Comparison of ENCODE assay signal across 1 cellular context in the genomic region with DNA sequence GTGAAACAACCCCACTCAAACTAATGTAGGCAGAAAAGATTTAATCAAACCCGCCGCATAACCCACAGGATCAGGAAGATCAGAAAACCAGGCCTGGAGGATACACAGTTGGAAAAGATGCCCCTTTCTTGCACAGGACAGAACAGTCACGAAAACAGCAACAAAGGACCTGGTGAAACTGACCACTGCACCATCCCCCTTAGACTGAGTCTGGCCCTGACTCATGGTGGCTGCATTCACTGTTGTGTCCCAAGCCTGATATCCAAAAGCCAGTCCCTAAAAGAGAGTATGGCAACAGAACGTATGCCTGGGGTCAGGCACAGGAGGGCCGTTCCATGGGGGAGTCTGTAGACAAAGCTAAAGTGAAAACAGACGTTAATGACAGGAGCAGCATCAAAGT.
TF ChIP-seq lines count a peak whose summit lies in the region.

No MANE protein-coding gene starts in this region.

TF ChIP-seq in GM23338, 12 proteins besides CTCF, POLR2A, EP300 and RAD21 (continued from another document):
- TF ChIP-seq ZNF114 (CRISPR knock-in tag; IDR thresholded peaks at IDR 0.05) (no peak), EZH2phosphoT487 (IDR thresholded peaks at IDR 0.05; ENCODE audit: unreplicated experiment) (no peak), JUNB (IDR thresholded peaks at IDR 0.05; ENCODE audit: unreplicated experiment) (no peak), CREB1 (CRISPR knock-in tag; IDR thresholded peaks at IDR 0.05; ENCODE audit: low read depth) (no peak), POLR2AphosphoS5 (IDR thresholded peaks at IDR 0.05; ENCODE audit: low read depth) (no peak), STAT1 (IDR thresholded peaks at IDR 0.05; ENCODE audit: unreplicated experiment) (no peak), ZNF331 (CRISPR knock-in tag; IDR thresholded peaks at IDR 0.05; ENCODE audit: low read depth) (no peak)
- TF ChIP-seq, protein P1, sequence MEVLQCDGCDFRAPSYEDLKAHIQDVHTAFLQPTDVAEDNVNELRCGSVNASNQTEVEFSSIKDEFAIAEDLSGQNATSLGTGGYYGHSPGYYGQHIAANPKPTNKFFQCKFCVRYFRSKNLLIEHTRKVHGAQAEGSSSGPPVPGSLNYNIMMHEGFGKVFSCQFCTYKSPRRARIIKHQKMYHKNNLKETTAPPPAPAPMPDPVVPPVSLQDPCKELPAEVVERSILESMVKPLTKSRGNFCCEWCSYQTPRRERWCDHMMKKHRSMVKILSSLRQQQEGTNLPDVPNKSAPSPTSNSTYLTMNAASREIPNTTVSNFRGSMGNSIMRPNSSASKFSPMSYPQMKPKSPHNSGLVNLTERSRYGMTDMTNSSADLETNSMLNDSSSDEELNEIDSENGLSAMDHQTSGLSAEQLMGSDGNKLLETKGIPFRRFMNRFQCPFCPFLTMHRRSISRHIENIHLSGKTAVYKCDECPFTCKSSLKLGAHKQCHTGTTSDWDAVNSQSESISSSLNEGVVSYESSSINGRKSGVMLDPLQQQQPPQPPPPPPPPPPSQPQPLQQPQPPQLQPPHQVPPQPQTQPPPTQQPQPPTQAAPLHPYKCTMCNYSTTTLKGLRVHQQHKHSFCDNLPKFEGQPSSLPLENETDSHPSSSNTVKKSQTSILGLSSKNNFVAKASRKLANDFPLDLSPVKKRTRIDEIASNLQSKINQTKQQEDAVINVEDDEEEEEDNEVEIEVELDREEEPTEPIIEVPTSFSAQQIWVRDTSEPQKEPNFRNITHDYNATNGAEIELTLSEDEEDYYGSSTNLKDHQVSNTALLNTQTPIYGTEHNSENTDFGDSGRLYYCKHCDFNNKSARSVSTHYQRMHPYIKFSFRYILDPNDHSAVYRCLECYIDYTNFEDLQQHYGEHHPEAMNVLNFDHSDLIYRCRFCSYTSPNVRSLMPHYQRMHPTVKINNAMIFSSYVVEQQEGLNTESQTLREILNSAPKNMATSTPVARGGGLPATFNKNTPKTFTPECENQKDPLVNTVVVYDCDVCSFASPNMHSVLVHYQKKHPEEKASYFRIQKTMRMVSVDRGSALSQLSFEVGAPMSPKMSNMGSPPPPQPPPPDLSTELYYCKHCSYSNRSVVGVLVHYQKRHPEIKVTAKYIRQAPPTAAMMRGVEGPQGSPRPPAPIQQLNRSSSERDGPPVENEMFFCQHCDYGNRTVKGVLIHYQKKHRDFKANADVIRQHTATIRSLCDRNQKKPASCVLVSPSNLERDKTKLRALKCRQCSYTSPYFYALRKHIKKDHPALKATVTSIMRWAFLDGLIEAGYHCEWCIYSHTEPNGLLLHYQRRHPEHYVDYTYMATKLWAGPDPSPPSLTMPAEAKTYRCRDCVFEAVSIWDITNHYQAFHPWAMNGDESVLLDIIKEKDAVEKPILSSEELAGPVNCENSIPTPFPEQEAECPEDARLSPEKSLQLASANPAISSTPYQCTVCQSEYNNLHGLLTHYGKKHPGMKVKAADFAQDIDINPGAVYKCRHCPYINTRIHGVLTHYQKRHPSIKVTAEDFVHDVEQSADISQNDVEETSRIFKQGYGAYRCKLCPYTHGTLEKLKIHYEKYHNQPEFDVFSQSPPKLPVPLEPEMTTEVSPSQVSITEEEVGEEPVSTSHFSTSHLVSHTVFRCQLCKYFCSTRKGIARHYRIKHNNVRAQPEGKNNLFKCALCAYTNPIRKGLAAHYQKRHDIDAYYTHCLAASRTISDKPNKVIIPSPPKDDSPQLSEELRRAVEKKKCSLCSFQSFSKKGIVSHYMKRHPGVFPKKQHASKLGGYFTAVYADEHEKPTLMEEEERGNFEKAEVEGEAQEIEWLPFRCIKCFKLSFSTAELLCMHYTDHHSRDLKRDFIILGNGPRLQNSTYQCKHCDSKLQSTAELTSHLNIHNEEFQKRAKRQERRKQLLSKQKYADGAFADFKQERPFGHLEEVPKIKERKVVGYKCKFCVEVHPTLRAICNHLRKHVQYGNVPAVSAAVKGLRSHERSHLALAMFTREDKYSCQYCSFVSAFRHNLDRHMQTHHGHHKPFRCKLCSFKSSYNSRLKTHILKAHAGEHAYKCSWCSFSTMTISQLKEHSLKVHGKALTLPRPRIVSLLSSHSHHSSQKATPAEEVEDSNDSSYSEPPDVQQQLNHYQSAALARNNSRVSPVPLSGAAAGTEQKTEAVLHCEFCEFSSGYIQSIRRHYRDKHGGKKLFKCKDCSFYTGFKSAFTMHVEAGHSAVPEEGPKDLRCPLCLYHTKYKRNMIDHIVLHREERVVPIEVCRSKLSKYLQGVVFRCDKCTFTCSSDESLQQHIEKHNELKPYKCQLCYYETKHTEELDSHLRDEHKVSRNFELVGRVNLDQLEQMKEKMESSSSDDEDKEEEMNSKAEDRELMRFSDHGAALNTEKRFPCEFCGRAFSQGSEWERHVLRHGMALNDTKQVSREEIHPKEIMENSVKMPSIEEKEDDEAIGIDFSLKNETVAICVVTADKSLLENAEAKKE (CRISPR knock-in tag; IDR thresholded peaks at IDR 0.05): no peak
- TF ChIP-seq, protein P2, sequence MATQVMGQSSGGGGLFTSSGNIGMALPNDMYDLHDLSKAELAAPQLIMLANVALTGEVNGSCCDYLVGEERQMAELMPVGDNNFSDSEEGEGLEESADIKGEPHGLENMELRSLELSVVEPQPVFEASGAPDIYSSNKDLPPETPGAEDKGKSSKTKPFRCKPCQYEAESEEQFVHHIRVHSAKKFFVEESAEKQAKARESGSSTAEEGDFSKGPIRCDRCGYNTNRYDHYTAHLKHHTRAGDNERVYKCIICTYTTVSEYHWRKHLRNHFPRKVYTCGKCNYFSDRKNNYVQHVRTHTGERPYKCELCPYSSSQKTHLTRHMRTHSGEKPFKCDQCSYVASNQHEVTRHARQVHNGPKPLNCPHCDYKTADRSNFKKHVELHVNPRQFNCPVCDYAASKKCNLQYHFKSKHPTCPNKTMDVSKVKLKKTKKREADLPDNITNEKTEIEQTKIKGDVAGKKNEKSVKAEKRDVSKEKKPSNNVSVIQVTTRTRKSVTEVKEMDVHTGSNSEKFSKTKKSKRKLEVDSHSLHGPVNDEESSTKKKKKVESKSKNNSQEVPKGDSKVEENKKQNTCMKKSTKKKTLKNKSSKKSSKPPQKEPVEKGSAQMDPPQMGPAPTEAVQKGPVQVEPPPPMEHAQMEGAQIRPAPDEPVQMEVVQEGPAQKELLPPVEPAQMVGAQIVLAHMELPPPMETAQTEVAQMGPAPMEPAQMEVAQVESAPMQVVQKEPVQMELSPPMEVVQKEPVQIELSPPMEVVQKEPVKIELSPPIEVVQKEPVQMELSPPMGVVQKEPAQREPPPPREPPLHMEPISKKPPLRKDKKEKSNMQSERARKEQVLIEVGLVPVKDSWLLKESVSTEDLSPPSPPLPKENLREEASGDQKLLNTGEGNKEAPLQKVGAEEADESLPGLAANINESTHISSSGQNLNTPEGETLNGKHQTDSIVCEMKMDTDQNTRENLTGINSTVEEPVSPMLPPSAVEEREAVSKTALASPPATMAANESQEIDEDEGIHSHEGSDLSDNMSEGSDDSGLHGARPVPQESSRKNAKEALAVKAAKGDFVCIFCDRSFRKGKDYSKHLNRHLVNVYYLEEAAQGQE (IDR thresholded peaks at IDR 0.05; ENCODE audit: unreplicated experiment): no peak
- TF ChIP-seq, protein P3, sequence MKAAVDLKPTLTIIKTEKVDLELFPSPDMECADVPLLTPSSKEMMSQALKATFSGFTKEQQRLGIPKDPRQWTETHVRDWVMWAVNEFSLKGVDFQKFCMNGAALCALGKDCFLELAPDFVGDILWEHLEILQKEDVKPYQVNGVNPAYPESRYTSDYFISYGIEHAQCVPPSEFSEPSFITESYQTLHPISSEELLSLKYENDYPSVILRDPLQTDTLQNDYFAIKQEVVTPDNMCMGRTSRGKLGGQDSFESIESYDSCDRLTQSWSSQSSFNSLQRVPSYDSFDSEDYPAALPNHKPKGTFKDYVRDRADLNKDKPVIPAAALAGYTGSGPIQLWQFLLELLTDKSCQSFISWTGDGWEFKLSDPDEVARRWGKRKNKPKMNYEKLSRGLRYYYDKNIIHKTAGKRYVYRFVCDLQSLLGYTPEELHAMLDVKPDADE (IDR thresholded peaks at IDR 0.05): no peak
